8 cellular contexts compared by ENCODE assay signal in genomic region chr3:173395412-173396181, GRCh38. TPM values are rescaled to one million over a fixed set of nuclear protein-coding genes. Genes with fewer than 3 reads are reported as not detected.
DNase-seq lines count a peak whose midpoint lies in the region; ATAC-seq and TF ChIP-seq lines count a peak whose summit lies in the region.

No MANE protein-coding gene starts in this region.

- H3K4me1 ChIP-seq in HCT116 (ENCODE audit: control insufficient read depth in 1 of 2, insufficient read depth in 2 of 2, low read length in 2 of 2) = peaks cover 2 to 10% of the 10 kb centered on the region in 2 experiments; a peak in 1 of 4 replicates
- peaks cover 11% of the 10 kb centered on the region for H3K4me1 ChIP-seq in psoas muscle

- peak overlapping the region; percentile 69 for H3K4me2 ChIP-seq in HCT116 (ENCODE audit: low read length)

- TF ChIP-seq CTCF in GM10266 (IDR thresholded peaks at IDR 0.05; ENCODE audit: control insufficient read depth, insufficient read depth, low read depth, missing control alignments) (no peak), HCT116 (IDR thresholded peaks at IDR 0.05 in 2 of 3, conservative IDR thresholded peaks at IDR 0.05 in 1 of 3; ENCODE audit: borderline replicate concordance in 1 of 3, insufficient read depth in 1 of 3, low read depth in 2 of 3, low read length in 2 of 3) (no peak), brain microvascular endothelial cell (IDR thresholded peaks at IDR 0.05; ENCODE audit: low read depth, low read length, missing control alignments) (no peak), psoas muscle (IDR thresholded peaks at IDR 0.05) (no peak)

- H3K9me3 ChIP-seq in HCT116 (ENCODE audit: control insufficient read depth in 1 of 2, insufficient read depth in 1 of 2, low read depth in 1 of 2, low read length in 2 of 2) (no peaks in the 10 kb centered on the region), psoas muscle (no peaks in the 10 kb centered on the region)

- H4K20me1 ChIP-seq in HCT116 (ENCODE audit: insufficient read depth) = no peaks in the 10 kb centered on the region

- CTCF ChIA-PET in HCT116 (lab: Charles Lee) = no interaction called here

- H3K9me2 ChIP-seq in HCT116 (ENCODE audit: insufficient read depth) = no peaks in the 10 kb centered on the region

- H3K27ac ChIP-seq in HCT116 (ENCODE audit: low read depth, low read length) = peak overlapping the region; percentile 50
- no peak overlapping the region for H3K27ac ChIP-seq in brain microvascular endothelial cell
- peak overlapping the region; percentile 70 for H3K27ac ChIP-seq in psoas muscle

- H3K4me3 ChIP-seq in HCT116 (replicated peaks in 1 of 2; ENCODE audit: low read depth in 1 of 2, low read length in 2 of 2) = peak overlapping the region; percentile 52 to 61
- H3K4me3 ChIP-seq in brain microvascular endothelial cell (ENCODE audit: low read depth, low read length) = peak overlapping the region; percentile 68
- peak overlapping the region; percentile 73 for H3K4me3 ChIP-seq in psoas muscle

- BruUV-seq in HCT116 (replicated peaks; lab: Mats Ljungman, UMichigan) = no TSS peak

- POLR2A ChIA-PET in HCT116 (lab: Charles Lee) = no interaction called here

- no peak for TF ChIP-seq POLR2A in HCT116 (IDR thresholded peaks at IDR 0.05; ENCODE audit: borderline replicate concordance, extremely low read depth, insufficient read depth, insufficient read length)

- peak overlapping the region; percentile 51 for H3K9ac ChIP-seq in HCT116 (ENCODE audit: low read length)

- H3K36me3 ChIP-seq in HCT116 (ENCODE audit: control insufficient read depth in 1 of 2, insufficient read depth in 2 of 2, low read length in 2 of 2) (no peaks in the 10 kb centered on the region), brain microvascular endothelial cell (replicated peaks) (no peaks in the 10 kb centered on the region), psoas muscle (ENCODE audit: insufficient read depth in 1 of 2, low read depth in 1 of 2) (no peaks in the 10 kb centered on the region)

- RAD21 ChIA-PET in HCT116 (lab: Charles Lee; ENCODE audit: low non-redundant PET in 1 of 2, low total read pairs in 2 of 2, uncharacterized antibody in 2 of 2, unreplicated experiment in 2 of 2) = no interaction called here

- no peaks in the 10 kb centered on the region for H3K27me3 ChIP-seq in HCT116 (ENCODE audit: insufficient read depth, low read length)
- H3K27me3 ChIP-seq in brain microvascular endothelial cell (replicated peaks) = peaks cover 2% of the 10 kb centered on the region
- peaks cover 0 to 40% (median 0%) of the 10 kb centered on the region in 3 donors for H3K27me3 ChIP-seq in psoas muscle (ENCODE audit: insufficient read depth in 3 of 3, low read length in 2 of 3)

- DNase-seq in GM10266 (ENCODE audit: extremely low spot score) (peak; percentile 76), HCT116 (ENCODE audit: low read depth, low spot score) (peak; percentile 54), M059J (ENCODE audit: low read depth) (peak; percentile 94), SHP77 treated with DMSO at 0.1 percent for 48 hours (lab: John Stamatoyannopoulos, UW) (peak; percentile 80), brain microvascular endothelial cell (peak; percentile 48), hippocampal formation (lab: John Stamatoyannopoulos, UW) (peak; percentile 84 to 88), psoas muscle (peak; percentile 88 to 90), SIG-M5 treated with dmso at 0.1 percent for 504 hours (lab: John Stamatoyannopoulos, UW; ENCODE audit: unreplicated experiment) (no peak)

- H2AFZ ChIP-seq in HCT116 (ENCODE audit: low read depth, low read length, poor library complexity, severe bottlenecking) = peak overlapping the region; percentile 59

- WGBS in psoas muscle, 3 donors = 0 to 1% (median 1%) methylated on average over 60 to 71 of the region's 71 CpGs

- no peak for TF ChIP-seq RAD21 in HCT116 (IDR thresholded peaks at IDR 0.05; ENCODE audit: low read depth)

- intact Hi-C loops in HCT116 (cut with micrococcal nuclease) (no loop called here), psoas muscle (cut with DNase I) (no loop called here)

- peak; percentile 95 for ATAC-seq in HCT116
- peak; percentile 89 to 96 (median 94) for ATAC-seq in psoas muscle

- in situ Hi-C loops in brain microvascular endothelial cell (cut with HindIII; ENCODE audit: low pct_ligation_motif_present, low sequenced_read_pairs) = no loop called here

- H3K79me2 ChIP-seq in HCT116 (ENCODE audit: insufficient read depth, low read length) = no peaks in the 10 kb centered on the region

TF ChIP-seq in HCT116, 20 proteins besides CTCF, POLR2A, EP300 and RAD21:
- TF ChIP-seq ZBTB33 (IDR thresholded peaks at IDR 0.05; ENCODE audit: extremely low read depth, insufficient replicate concordance, low read length) = no peak
- TF ChIP-seq POLR2AphosphoS5 (IDR thresholded peaks at IDR 0.05; ENCODE audit: low read depth, low read length) = peak; percentile 51
- TF ChIP-seq CEBPB (IDR thresholded peaks at IDR 0.05; ENCODE audit: low read depth) = no peak
- no peak for TF ChIP-seq YY1 (IDR thresholded peaks at IDR 0.05; ENCODE audit: extremely low read depth, insufficient replicate concordance, low read depth, low read length)
- no peak for TF ChIP-seq REST (IDR thresholded peaks at IDR 0.05; ENCODE audit: low read depth)
- TF ChIP-seq EZH2phosphoT487 (IDR thresholded peaks at IDR 0.05; ENCODE audit: borderline replicate concordance) = no peak
- TF ChIP-seq SIN3A (IDR thresholded peaks at IDR 0.05; ENCODE audit: low read depth) = no peak
- TF ChIP-seq EGR1 (IDR thresholded peaks at IDR 0.05; ENCODE audit: low read depth) = no peak
- peak; percentile 79 for TF ChIP-seq MAX (IDR thresholded peaks at IDR 0.05)

RNA-seq across cellular contexts. Expression of gene NLGN1, which starts 1.9 kb away (rescaled TPM):
- total RNA-seq in HCT116 (2021; ENCODE audit: unreplicated experiment) (not detected), psoas muscle (1 to 10 TPM in 1 of 4 donors, under 1 TPM in 3; 0.54 to 1.0 (median 0.76) TPM)
- polyA plus RNA-seq in HCT116 (2012) = 0.03 TPM in 1 of 2 replicates, not detected in the other
- total RNA-seq in M059J (2014; rRNA removed; shearing (Covaris generic)) = 4.2 and 10.6 TPM in 2 replicates
- polyA plus RNA-seq in psoas muscle = under 1 TPM; 0.04 to 0.12 (median 0.07) TPM
